In the genomic region with DNA sequence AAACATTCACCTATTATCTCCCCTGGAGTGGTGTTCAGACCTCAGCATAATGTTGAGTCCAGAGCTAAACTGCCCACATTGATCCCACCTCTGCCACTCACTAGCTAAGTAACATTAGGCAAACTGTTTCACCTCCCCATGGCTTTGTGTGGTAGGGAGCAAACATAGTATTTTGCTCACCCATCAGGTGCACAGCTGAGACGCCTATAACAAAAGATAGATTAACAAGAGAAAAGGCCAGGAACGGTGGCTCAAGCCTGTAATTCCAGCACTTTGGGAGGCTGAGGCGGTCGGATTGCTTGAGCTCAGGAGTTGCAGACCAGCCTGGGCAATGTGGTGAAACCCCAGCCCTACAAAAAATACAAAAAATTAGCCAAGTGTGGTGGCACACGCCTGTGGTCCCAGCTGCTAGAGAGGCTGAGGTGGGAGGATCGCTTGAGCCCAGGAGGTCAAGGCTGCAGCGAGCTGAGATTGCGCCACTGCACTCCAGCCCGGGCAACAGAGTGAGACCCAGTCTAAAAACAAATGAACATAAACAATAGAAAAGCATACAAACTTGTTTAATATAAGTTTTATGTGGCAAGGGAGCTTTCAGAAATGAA, we compare ENCODE assay signal across 2 cellular contexts.
TF ChIP-seq lines count a peak whose summit lies in the region.

No MANE protein-coding gene starts in this region.

TF ChIP-seq in HepG2, 621 proteins besides CTCF, POLR2A, EP300 and RAD21:
- TF ChIP-seq ZNF460 (CRISPR knock-in tag; IDR thresholded peaks at IDR 0.05; ENCODE audit: borderline replicate concordance) (peak; percentile 61; the same call in 1 of the 2 replicates), ETV6 (CRISPR knock-in tag; conservative IDR thresholded peaks at IDR 0.05) (no peak), ZNF121 (CRISPR knock-in tag; IDR thresholded peaks at IDR 0.05) (peak; percentile 75)
- TF ChIP-seq, protein P1, sequence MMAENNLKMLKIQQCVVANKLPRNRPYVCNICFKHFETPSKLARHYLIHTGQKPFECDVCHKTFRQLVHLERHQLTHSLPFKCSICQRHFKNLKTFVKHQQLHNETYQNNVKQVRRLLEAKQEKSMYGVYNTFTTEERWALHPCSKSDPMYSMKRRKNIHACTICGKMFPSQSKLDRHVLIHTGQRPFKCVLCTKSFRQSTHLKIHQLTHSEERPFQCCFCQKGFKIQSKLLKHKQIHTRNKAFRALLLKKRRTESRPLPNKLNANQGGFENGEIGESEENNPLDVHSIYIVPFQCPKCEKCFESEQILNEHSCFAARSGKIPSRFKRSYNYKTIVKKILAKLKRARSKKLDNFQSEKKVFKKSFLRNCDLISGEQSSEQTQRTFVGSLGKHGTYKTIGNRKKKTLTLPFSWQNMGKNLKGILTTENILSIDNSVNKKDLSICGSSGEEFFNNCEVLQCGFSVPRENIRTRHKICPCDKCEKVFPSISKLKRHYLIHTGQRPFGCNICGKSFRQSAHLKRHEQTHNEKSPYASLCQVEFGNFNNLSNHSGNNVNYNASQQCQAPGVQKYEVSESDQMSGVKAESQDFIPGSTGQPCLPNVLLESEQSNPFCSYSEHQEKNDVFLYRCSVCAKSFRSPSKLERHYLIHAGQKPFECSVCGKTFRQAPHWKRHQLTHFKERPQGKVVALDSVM (CRISPR knock-in tag; IDR thresholded peaks at IDR 0.05), result peak; percentile 68

TF ChIP-seq in H1, 55 proteins besides CTCF, POLR2A, EP300 and RAD21 (continues in another document):
- TF ChIP-seq YY1 (IDR thresholded peaks at IDR 0.05; ENCODE audit: low read depth, low read length), result no peak
- no peak for TF ChIP-seq CHD2 (IDR thresholded peaks at IDR 0.05; ENCODE audit: low read length)
- peak; percentile 56; the same call in 1 of the 2 replicates for TF ChIP-seq CEBPB (IDR thresholded peaks at IDR 0.05; ENCODE audit: low read depth, low read length)
- TF ChIP-seq SP2 (IDR thresholded peaks at IDR 0.05; ENCODE audit: low read length), result no peak
- TF ChIP-seq SIN3A (conservative IDR thresholded peaks at IDR 0.05 in 1 of 2, IDR thresholded peaks at IDR 0.05 in 1 of 2; ENCODE audit: low read depth in 1 of 2, low read length in 2 of 2), result 0 out of 4 replicates have a peak, but pooled peaks of 1 of the 2 experiments have one; percentile 27
- no peak for TF ChIP-seq GABPA (IDR thresholded peaks at IDR 0.05; ENCODE audit: borderline replicate concordance, insufficient read depth, low read length)
- TF ChIP-seq CREB1 (IDR thresholded peaks at IDR 0.05), result no peak
- TF ChIP-seq TAF7 (optimal IDR thresholded peaks at IDR 0.05; ENCODE audit: borderline replicate concordance, low read depth, low read length), result no peak
- no peak for TF ChIP-seq KDM5A (IDR thresholded peaks at IDR 0.05; ENCODE audit: low read length)
- TF ChIP-seq, protein P2, sequence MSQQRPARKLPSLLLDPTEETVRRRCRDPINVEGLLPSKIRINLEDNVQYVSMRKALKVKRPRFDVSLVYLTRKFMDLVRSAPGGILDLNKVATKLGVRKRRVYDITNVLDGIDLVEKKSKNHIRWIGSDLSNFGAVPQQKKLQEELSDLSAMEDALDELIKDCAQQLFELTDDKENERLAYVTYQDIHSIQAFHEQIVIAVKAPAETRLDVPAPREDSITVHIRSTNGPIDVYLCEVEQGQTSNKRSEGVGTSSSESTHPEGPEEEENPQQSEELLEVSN (IDR thresholded peaks at IDR 0.05), result no peak
- peak; percentile 18; the same call in 1 of the 2 replicates for TF ChIP-seq MAX (IDR thresholded peaks at IDR 0.05)
- TF ChIP-seq BRCA1 (IDR thresholded peaks at IDR 0.05; ENCODE audit: low read depth, low read length), result no peak
- TF ChIP-seq EZH2 (IDR thresholded peaks at IDR 0.05; ENCODE audit: low read depth, low read length, severe bottlenecking), result no peak
- 0 out of 2 replicates have a peak, but pooled peaks have one; percentile 21 for TF ChIP-seq TBP (IDR thresholded peaks at IDR 0.05; ENCODE audit: low read depth, low read length)
- TF ChIP-seq, protein P3, sequence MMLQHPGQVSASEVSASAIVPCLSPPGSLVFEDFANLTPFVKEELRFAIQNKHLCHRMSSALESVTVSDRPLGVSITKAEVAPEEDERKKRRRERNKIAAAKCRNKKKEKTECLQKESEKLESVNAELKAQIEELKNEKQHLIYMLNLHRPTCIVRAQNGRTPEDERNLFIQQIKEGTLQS (IDR thresholded peaks at IDR 0.05; ENCODE audit: insufficient read depth, low read depth, low read length), result no peak
- no peak for TF ChIP-seq CBX5 (IDR thresholded peaks at IDR 0.05; ENCODE audit: low read depth, low read length)
- TF ChIP-seq RBBP5 (IDR thresholded peaks at IDR 0.05; ENCODE audit: borderline replicate concordance, low read depth, low read length), result no peak
- no peak for TF ChIP-seq ZNF274 (IDR thresholded peaks at IDR 0.05; ENCODE audit: borderline replicate concordance, extremely low read depth, low read length)
- TF ChIP-seq TEAD4 (IDR thresholded peaks at IDR 0.05; ENCODE audit: low read depth, low read length), result no peak
- no peak for TF ChIP-seq CTBP2 (IDR thresholded peaks at IDR 0.05; ENCODE audit: borderline replicate concordance, insufficient read depth, insufficient read length, low read length)
- peak; percentile 53; the same call in 1 of the 2 replicates for TF ChIP-seq KDM1A (IDR thresholded peaks at IDR 0.05; ENCODE audit: borderline replicate concordance, low read length)
- peak; percentile 72; the same call in 1 of the 2 replicates for TF ChIP-seq TCF12 (IDR thresholded peaks at IDR 0.05; ENCODE audit: low read depth, low read length)
- peak; percentile 27; the same call in 1 of the 2 replicates for TF ChIP-seq TAF1 (IDR thresholded peaks at IDR 0.05; ENCODE audit: low read depth, low read length)
- TF ChIP-seq, protein P4, sequence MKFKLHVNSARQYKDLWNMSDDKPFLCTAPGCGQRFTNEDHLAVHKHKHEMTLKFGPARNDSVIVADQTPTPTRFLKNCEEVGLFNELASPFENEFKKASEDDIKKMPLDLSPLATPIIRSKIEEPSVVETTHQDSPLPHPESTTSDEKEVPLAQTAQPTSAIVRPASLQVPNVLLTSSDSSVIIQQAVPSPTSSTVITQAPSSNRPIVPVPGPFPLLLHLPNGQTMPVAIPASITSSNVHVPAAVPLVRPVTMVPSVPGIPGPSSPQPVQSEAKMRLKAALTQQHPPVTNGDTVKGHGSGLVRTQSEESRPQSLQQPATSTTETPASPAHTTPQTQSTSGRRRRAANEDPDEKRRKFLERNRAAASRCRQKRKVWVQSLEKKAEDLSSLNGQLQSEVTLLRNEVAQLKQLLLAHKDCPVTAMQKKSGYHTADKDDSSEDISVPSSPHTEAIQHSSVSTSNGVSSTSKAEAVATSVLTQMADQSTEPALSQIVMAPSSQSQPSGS (IDR thresholded peaks at IDR 0.05; ENCODE audit: low read length), result peak; percentile 58; the same call in 1 of the 2 replicates
- TF ChIP-seq SIX5 (IDR thresholded peaks at IDR 0.05; ENCODE audit: low read depth, low read length), result no peak
- peak; percentile 56 for TF ChIP-seq NANOG (IDR thresholded peaks at IDR 0.05; ENCODE audit: insufficient read depth, low read depth, low read length, poor library complexity, severe bottlenecking)
- TF ChIP-seq RXRA (IDR thresholded peaks at IDR 0.05; ENCODE audit: insufficient read depth, low read depth, low read length), result no peak
- TF ChIP-seq, protein P5, sequence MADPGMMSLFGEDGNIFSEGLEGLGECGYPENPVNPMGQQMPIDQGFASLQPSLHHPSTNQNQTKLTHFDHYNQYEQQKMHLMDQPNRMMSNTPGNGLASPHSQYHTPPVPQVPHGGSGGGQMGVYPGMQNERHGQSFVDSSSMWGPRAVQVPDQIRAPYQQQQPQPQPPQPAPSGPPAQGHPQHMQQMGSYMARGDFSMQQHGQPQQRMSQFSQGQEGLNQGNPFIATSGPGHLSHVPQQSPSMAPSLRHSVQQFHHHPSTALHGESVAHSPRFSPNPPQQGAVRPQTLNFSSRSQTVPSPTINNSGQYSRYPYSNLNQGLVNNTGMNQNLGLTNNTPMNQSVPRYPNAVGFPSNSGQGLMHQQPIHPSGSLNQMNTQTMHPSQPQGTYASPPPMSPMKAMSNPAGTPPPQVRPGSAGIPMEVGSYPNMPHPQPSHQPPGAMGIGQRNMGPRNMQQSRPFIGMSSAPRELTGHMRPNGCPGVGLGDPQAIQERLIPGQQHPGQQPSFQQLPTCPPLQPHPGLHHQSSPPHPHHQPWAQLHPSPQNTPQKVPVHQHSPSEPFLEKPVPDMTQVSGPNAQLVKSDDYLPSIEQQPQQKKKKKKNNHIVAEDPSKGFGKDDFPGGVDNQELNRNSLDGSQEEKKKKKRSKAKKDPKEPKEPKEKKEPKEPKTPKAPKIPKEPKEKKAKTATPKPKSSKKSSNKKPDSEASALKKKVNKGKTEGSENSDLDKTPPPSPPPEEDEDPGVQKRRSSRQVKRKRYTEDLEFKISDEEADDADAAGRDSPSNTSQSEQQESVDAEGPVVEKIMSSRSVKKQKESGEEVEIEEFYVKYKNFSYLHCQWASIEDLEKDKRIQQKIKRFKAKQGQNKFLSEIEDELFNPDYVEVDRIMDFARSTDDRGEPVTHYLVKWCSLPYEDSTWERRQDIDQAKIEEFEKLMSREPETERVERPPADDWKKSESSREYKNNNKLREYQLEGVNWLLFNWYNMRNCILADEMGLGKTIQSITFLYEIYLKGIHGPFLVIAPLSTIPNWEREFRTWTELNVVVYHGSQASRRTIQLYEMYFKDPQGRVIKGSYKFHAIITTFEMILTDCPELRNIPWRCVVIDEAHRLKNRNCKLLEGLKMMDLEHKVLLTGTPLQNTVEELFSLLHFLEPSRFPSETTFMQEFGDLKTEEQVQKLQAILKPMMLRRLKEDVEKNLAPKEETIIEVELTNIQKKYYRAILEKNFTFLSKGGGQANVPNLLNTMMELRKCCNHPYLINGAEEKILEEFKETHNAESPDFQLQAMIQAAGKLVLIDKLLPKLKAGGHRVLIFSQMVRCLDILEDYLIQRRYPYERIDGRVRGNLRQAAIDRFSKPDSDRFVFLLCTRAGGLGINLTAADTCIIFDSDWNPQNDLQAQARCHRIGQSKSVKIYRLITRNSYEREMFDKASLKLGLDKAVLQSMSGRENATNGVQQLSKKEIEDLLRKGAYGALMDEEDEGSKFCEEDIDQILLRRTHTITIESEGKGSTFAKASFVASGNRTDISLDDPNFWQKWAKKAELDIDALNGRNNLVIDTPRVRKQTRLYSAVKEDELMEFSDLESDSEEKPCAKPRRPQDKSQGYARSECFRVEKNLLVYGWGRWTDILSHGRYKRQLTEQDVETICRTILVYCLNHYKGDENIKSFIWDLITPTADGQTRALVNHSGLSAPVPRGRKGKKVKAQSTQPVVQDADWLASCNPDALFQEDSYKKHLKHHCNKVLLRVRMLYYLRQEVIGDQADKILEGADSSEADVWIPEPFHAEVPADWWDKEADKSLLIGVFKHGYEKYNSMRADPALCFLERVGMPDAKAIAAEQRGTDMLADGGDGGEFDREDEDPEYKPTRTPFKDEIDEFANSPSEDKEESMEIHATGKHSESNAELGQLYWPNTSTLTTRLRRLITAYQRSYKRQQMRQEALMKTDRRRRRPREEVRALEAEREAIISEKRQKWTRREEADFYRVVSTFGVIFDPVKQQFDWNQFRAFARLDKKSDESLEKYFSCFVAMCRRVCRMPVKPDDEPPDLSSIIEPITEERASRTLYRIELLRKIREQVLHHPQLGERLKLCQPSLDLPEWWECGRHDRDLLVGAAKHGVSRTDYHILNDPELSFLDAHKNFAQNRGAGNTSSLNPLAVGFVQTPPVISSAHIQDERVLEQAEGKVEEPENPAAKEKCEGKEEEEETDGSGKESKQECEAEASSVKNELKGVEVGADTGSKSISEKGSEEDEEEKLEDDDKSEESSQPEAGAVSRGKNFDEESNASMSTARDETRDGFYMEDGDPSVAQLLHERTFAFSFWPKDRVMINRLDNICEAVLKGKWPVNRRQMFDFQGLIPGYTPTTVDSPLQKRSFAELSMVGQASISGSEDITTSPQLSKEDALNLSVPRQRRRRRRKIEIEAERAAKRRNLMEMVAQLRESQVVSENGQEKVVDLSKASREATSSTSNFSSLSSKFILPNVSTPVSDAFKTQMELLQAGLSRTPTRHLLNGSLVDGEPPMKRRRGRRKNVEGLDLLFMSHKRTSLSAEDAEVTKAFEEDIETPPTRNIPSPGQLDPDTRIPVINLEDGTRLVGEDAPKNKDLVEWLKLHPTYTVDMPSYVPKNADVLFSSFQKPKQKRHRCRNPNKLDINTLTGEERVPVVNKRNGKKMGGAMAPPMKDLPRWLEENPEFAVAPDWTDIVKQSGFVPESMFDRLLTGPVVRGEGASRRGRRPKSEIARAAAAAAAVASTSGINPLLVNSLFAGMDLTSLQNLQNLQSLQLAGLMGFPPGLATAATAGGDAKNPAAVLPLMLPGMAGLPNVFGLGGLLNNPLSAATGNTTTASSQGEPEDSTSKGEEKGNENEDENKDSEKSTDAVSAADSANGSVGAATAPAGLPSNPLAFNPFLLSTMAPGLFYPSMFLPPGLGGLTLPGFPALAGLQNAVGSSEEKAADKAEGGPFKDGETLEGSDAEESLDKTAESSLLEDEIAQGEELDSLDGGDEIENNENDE (IDR thresholded peaks at IDR 0.05; ENCODE audit: insufficient replicate concordance, low read length), result no peak
- no peak for TF ChIP-seq KDM4A (IDR thresholded peaks at IDR 0.05; ENCODE audit: low read depth, low read length, severe bottlenecking)
- no peak for TF ChIP-seq BCL11A (IDR thresholded peaks at IDR 0.05; ENCODE audit: low read depth in 2 of 2, low read length in 2 of 2)
- 0 out of 2 replicates have a peak, but pooled peaks have one; percentile 30 for TF ChIP-seq SP1 (IDR thresholded peaks at IDR 0.05; ENCODE audit: low read depth, low read length)
- no peak for TF ChIP-seq JUN (IDR thresholded peaks at IDR 0.05; ENCODE audit: low read depth, low read length)
- TF ChIP-seq GTF2F1 (IDR thresholded peaks at IDR 0.05; ENCODE audit: borderline replicate concordance, low read depth, low read length), result no peak
- TF ChIP-seq SAP30 (IDR thresholded peaks at IDR 0.05; ENCODE audit: insufficient read depth, insufficient replicate concordance, low read length), result no peak
- no peak for TF ChIP-seq CHD1 (IDR thresholded peaks at IDR 0.05; ENCODE audit: low read depth, low read length)
- TF ChIP-seq MAFK (IDR thresholded peaks at IDR 0.05; ENCODE audit: low read depth, low read length), result no peak
- TF ChIP-seq EGR1 (IDR thresholded peaks at IDR 0.05; ENCODE audit: borderline replicate concordance, low read depth, low read length), result no peak
- no peak for TF ChIP-seq ASH2L (IDR thresholded peaks at IDR 0.05; ENCODE audit: low read length)
- TF ChIP-seq SP4 (IDR thresholded peaks at IDR 0.05; ENCODE audit: low read length), result no peak
- TF ChIP-seq JUND (IDR thresholded peaks at IDR 0.05; ENCODE audit: low read length), result no peak; the same call in 1 of the 2 replicates
- no peak for TF ChIP-seq USF2 (IDR thresholded peaks at IDR 0.05; ENCODE audit: low read length)
- TF ChIP-seq POU5F1 (IDR thresholded peaks at IDR 0.05; ENCODE audit: low read depth, low read length), result no peak
- TF ChIP-seq RNF2 (IDR thresholded peaks at IDR 0.05; ENCODE audit: borderline replicate concordance, low read depth, low read length, missing control alignments, poor library complexity, severe bottlenecking), result no peak
- TF ChIP-seq FOSL1 (IDR thresholded peaks at IDR 0.05; ENCODE audit: insufficient read depth, low read depth, low read length), result no peak
- no peak for TF ChIP-seq BACH1 (IDR thresholded peaks at IDR 0.05; ENCODE audit: low read length)
